Comparison of ENCODE assay signal across 15 cellular contexts in genomic region chr4:177393236-177393635, GRCh38. TPM values are rescaled to one million over a fixed set of nuclear protein-coding genes. Genes with fewer than 3 reads are reported as not detected.
A peak's percentile ranks its signal among the peaks of the same experiment; 100 is the strongest.
DNase-seq lines count a peak whose midpoint lies in the region; ATAC-seq and TF ChIP-seq lines count a peak whose summit lies in the region.
"Had no signal": no experiment of that assay in that cellular context is flagged by ENCODE, and none has a peak within 500 bp of the region (broad histone marks: within the 10 kb centered on the region; RNA-seq: fewer than 3 reads in every experiment).

No MANE protein-coding gene starts in this region.

- H3K4me1 ChIP-seq in vagina, result no peaks in the 10 kb centered on the region
- H3K4me1 ChIP-seq: breast epithelium, sigmoid colon had no signal

- TF ChIP-seq POLR2A in vagina (IDR thresholded peaks at IDR 0.05), result no peak

- H3K9me3 ChIP-seq in vagina, result no peaks in the 10 kb centered on the region
- H3K9me3 ChIP-seq: breast epithelium, sigmoid colon had no signal

- no peak overlapping the region for H3K27ac ChIP-seq in vagina
- H3K27ac ChIP-seq: breast epithelium, epithelial cell of prostate, sigmoid colon had no signal

- peaks cover 30% of the 10 kb centered on the region for H3K4me1 Mint-ChIP-seq in activated T-cell treated with anti-CD3 and anti-CD28 coated beads, Interleukin-2, amount 50 U/mL, for 24 hours (ENCODE audit: low read depth)
- H3K4me1 Mint-ChIP-seq: activated B cell treated with CpG ODN at 0.5 μM for 24 hours had no signal

- no peak overlapping the region for H3K4me3 ChIP-seq in vagina
- H3K4me3 ChIP-seq: breast epithelium, K562, sigmoid colon had no signal

- H3K9me3 Mint-ChIP-seq in activated T-cell treated with anti-CD3 and anti-CD28 coated beads, Interleukin-2, amount 50 U/mL, for 24 hours, result peaks cover 5% of the 10 kb centered on the region
- H3K9me3 Mint-ChIP-seq: activated B cell treated with CpG ODN at 0.5 μM for 24 hours had no signal

- H3K36me3 Mint-ChIP-seq in activated T-cell treated with anti-CD3 and anti-CD28 coated beads, Interleukin-2, amount 50 U/mL, for 24 hours (ENCODE audit: low read depth), result no peaks in the 10 kb centered on the region

- DNase-seq in activated T-cell treated with anti-CD3 and anti-CD28 coated beads, Interleukin-2, amount 50 U/mL, for 24 hours, result no peak
- DNase-seq in activated T-cell treated with anti-CD3 and anti-CD28 coated beads, Interleukin-2, amount 50 U/mL, for 1 hour, result no peak
- peak; percentile 18 for DNase-seq in activated CD8-positive, alpha-beta memory T cell treated with anti-CD3 and anti-CD28 coated beads, Interleukin-2, amount 50 U/mL, for 4 hours
- DNase-seq in stimulated activated naive CD8-positive, alpha-beta T cell treated with anti-CD3 and anti-CD28 coated beads, Interleukin-15, Interleukin-2, amounts not matched to agents 100 U/mL and 50 U/mL, for 24 hours, result peak; percentile 26
- DNase-seq in NCI-H82 (lab: John Stamatoyannopoulos, UW) (no peak), NCI-H187 (lab: John Stamatoyannopoulos, UW) (no peak), vagina (ENCODE audit: extremely low spot score in 2 of 2) (no peak)
- DNase-seq: activated B cell treated with CpG ODN at 0.5 μM for 24 hours, NCI-H226, sigmoid colon had no signal

- H3K4me3 Mint-ChIP-seq in activated T-cell treated with anti-CD3 and anti-CD28 coated beads, Interleukin-2, amount 50 U/mL, for 24 hours, result no peak overlapping the region
- H3K4me3 Mint-ChIP-seq: activated B cell treated with CpG ODN at 0.5 μM for 24 hours had no signal

- peak; percentile 66 for ATAC-seq in HG03135 (IDR thresholded peaks at IDR 0.05; ENCODE audit: unreplicated experiment)
- peak; percentile 78 for ATAC-seq in stimulated activated naive CD8-positive, alpha-beta T cell treated with anti-CD3 and anti-CD28 coated beads, Interleukin-15, Interleukin-2, amounts not matched to agents 100 U/mL and 50 U/mL, for 24 hours
- ATAC-seq: K562, Right ventricle myocardium inferior had no signal

- no peaks in the 10 kb centered on the region for H3K27me3 Mint-ChIP-seq in activated T-cell treated with anti-CD3 and anti-CD28 coated beads, Interleukin-2, amount 50 U/mL, for 24 hours

- intact Hi-C loops in vagina (cut with DNase I), result no loop called here

- TF ChIP-seq CTCF in vagina (IDR thresholded peaks at IDR 0.05), result no peak

- no peaks in the 10 kb centered on the region for H3K27me3 ChIP-seq in vagina
- H3K27me3 ChIP-seq: breast epithelium, sigmoid colon had no signal

- H3K27ac Mint-ChIP-seq in activated T-cell treated with anti-CD3 and anti-CD28 coated beads, Interleukin-2, amount 50 U/mL, for 24 hours, result peak overlapping the region; percentile 35
- H3K27ac Mint-ChIP-seq: activated B cell treated with CpG ODN at 0.5 μM for 24 hours had no signal

- no peaks in the 10 kb centered on the region for H3K36me3 ChIP-seq in vagina
- H3K36me3 ChIP-seq: breast epithelium, sigmoid colon had no signal

RNA-seq across cellular contexts. Expression of gene AGA, which starts 49.0 kb away (rescaled TPM):
- total RNA-seq in vagina, result 26.3 TPM

Comparison
In these comparisons a context has a peak if more than half of its experiments do, and no peak if none do; other contexts are left out.
1. DNase-seq: peak in activated CD8-positive, alpha-beta memory T cell treated with anti-CD3 and anti-CD28 coated beads, Interleukin-2, amount 50 U/mL, for 4 hours (single experiment) and stimulated activated naive CD8-positive, alpha-beta T cell treated with anti-CD3 and anti-CD28 coated beads, Interleukin-15, Interleukin-2, amounts not matched to agents 100 U/mL and 50 U/mL, for 24 hours (single experiment); none in activated T-cell treated with anti-CD3 and anti-CD28 coated beads, Interleukin-2, amount 50 U/mL, for 24 hours (single experiment), activated T-cell treated with anti-CD3 and anti-CD28 coated beads, Interleukin-2, amount 50 U/mL, for 1 hour (single experiment), NCI-H82 (single experiment), NCI-H187 (0 of 2) and vagina (0 of 2).